Comparison of ENCODE assay signal across 8 cellular contexts in genomic region chrX:134459683-134460004, GRCh38. TPM values are rescaled to one million over a fixed set of nuclear protein-coding genes. Genes with fewer than 3 reads are reported as not detected.
DNase-seq lines count a peak whose midpoint lies in the region; TF ChIP-seq lines count a peak whose summit lies in the region.

No MANE protein-coding gene starts in this region.

- WGBS in esophagus, 2 donors, result 5 to 25% methylated on average over 12 of the region's 12 CpGs

- peak; percentile 5 for DNase-seq in GM10266 (ENCODE audit: extremely low spot score)
- DNase-seq in HFFc6, result no peak
- DNase-seq in RPMI8226, result peak; percentile 11
- DNase-seq in osteoblast (ENCODE audit: insufficient read length, low spot score, missing footprints), result no peak
- DNase-seq in GM03348 (ENCODE audit: low spot score), result no peak
- DNase-seq in effector CD8-positive, alpha-beta T cell (lab: John Stamatoyannopoulos, UW), result no peak
- no peak for DNase-seq in NCI-H1048 (lab: John Stamatoyannopoulos, UW)

- H3K27ac Mint-ChIP-seq in HFFc6, result peak overlapping the region; percentile 84

- H3K4me1 ChIP-seq in esophagus (ENCODE audit: control insufficient read depth in 2 of 2, insufficient read depth in 2 of 2, low read length in 1 of 2), result peaks cover 0 to 2% of the 10 kb centered on the region in 2 donors
- no peaks in the 10 kb centered on the region for H3K4me1 ChIP-seq in osteoblast (ENCODE audit: insufficient read depth, low read length)

- peaks cover 27% of the 10 kb centered on the region for H3K79me2 ChIP-seq in osteoblast (ENCODE audit: insufficient read depth, low read length)

- no peaks in the 10 kb centered on the region for H3K36me3 Mint-ChIP-seq in HFFc6 (ENCODE audit: low read depth)

- TF ChIP-seq CTCF in GM10266 (IDR thresholded peaks at IDR 0.05; ENCODE audit: control insufficient read depth, insufficient read depth, low read depth, missing control alignments), result no peak
- no peak for TF ChIP-seq CTCF in HFFc6 (IDR thresholded peaks at IDR 0.05)
- TF ChIP-seq CTCF in osteoblast (IDR thresholded peaks at IDR 0.05; ENCODE audit: extremely low read depth, low read depth, low read length), result no peak

- no peaks in the 10 kb centered on the region for H4K20me1 ChIP-seq in osteoblast (ENCODE audit: insufficient read depth, low read length)

- H3K4me3 ChIP-seq in esophagus (ENCODE audit: low read depth in 1 of 2, low read length in 2 of 2), result peak overlapping the region; percentile 24 to 58
- H3K4me3 ChIP-seq in osteoblast (ENCODE audit: insufficient read depth, low read length), result peak overlapping the region; percentile 76

- H3K4me3 Mint-ChIP-seq in HFFc6, result peak overlapping the region; percentile 90

- H3K27ac ChIP-seq in esophagus (ENCODE audit: low read depth in 2 of 2, low read length in 1 of 2), result peak overlapping the region in 1 of 2 donors; percentile 29
- peak overlapping the region; percentile 56 for H3K27ac ChIP-seq in osteoblast (ENCODE audit: low read depth, low read length)

- H3K36me3 ChIP-seq in esophagus (ENCODE audit: control insufficient read depth in 2 of 2, insufficient read depth in 2 of 2, low read length in 1 of 2) (no peaks in the 10 kb centered on the region), osteoblast (ENCODE audit: insufficient read depth, low read length) (no peaks in the 10 kb centered on the region)

- no peaks in the 10 kb centered on the region for H3K9me3 ChIP-seq in esophagus (ENCODE audit: control insufficient read depth in 2 of 2, insufficient read depth in 1 of 2, low read depth in 1 of 2, low read length in 1 of 2)
- no peaks in the 10 kb centered on the region for H3K9me3 ChIP-seq in osteoblast (ENCODE audit: low read depth, low read length)

- peak overlapping the region; percentile 83 for H2AFZ ChIP-seq in osteoblast (ENCODE audit: low read length)

- H3K4me1 Mint-ChIP-seq in HFFc6 (ENCODE audit: low read depth), result peaks cover 14% of the 10 kb centered on the region

- no peaks in the 10 kb centered on the region for H3K9me3 Mint-ChIP-seq in HFFc6

- peak overlapping the region; percentile 65 for H3K4me2 ChIP-seq in osteoblast (ENCODE audit: insufficient read depth, low read length)

- H3K27me3 ChIP-seq in esophagus (ENCODE audit: control insufficient read depth in 1 of 2, insufficient read depth in 2 of 2, low read length in 2 of 2) (no peaks in the 10 kb centered on the region), osteoblast (ENCODE audit: insufficient read depth, low read length) (no peaks in the 10 kb centered on the region)

- H3K27me3 Mint-ChIP-seq in HFFc6 (ENCODE audit: insufficient read depth), result no peaks in the 10 kb centered on the region

RNA-seq across cellular contexts. Expression of gene HPRT1, which starts 0.3 kb away (rescaled TPM):
- total RNA-seq in HFFc6 (2021; fragmentation: NEBNext Ultra II Directional; extraction: Animal tissue kit (Norgen Biotek cat#: 25700)), result 10 to 100 TPM; 42.0 to 51.8 (median 49.6) TPM
- 10 to 100 TPM; 21.4 to 34.3 TPM for polyA plus RNA-seq in esophagus
- total RNA-seq in osteoblast, result 6.2 and 9.4 TPM in 2 replicates

Comparison
In these comparisons a context has a peak if more than half of its experiments do, and no peak if none do; other contexts are left out.
1. DNase-seq: peak in GM10266 (single experiment) and RPMI8226 (single experiment); none in HFFc6 (single experiment), osteoblast (single experiment), GM03348 (single experiment), effector CD8-positive, alpha-beta T cell (single experiment) and NCI-H1048 (single experiment).